ENCODE assay signal across 7 cellular contexts in genomic region chr4:47032405-47033106, GRCh38. TPM values are rescaled to one million over a fixed set of nuclear protein-coding genes. Genes with fewer than 3 reads are reported as not detected.
A peak's percentile ranks its signal among the peaks of the same experiment; 100 is the strongest.
DNase-seq lines count a peak whose midpoint lies in the region; FAIRE-seq and TF ChIP-seq lines count a peak whose summit lies in the region.

No MANE protein-coding gene starts in this region.

- intact Hi-C loops in colonic mucosa (cut with DNase I) = loop anchor here (5.0 to 10.0 kb wide), 2 partner anchors 98 to 185 kb away; no protein-coding TSS in a partner anchor

- no peak for FAIRE-seq in H54 (lab: Jason Lieb, UNC)

- peak; percentile 17 for DNase-seq in H54 (ENCODE audit: insufficient read length, low spot score)
- peak; percentile 93 to 95 for DNase-seq in Kasumi-1 (lab: John Stamatoyannopoulos, UW)
- peak; percentile 76 for DNase-seq in T1000 (lab: John Stamatoyannopoulos, UW)
- DNase-seq in colonic mucosa = peak; percentile 52
- peak; percentile 61 for DNase-seq in kidney tubule cell (ENCODE audit: low spot score)
- DNase-seq in stimulated activated CD4-positive, alpha-beta T cell treated with anti-CD3 and anti-CD28 coated beads, Interleukin-2, amount 100 ng/mL, for 24 hours = peak; percentile 32 to 62

- H3K4me1 ChIP-seq in colonic mucosa = peaks cover 3% of the 10 kb centered on the region

- TF ChIP-seq POLR2A in H54 (IDR thresholded peaks at IDR 0.05; ENCODE audit: low read depth, low read length) = no peak

- H3K27me3 ChIP-seq in colonic mucosa = no peaks in the 10 kb centered on the region

- peak; percentile 90 for TF ChIP-seq CTCF in GM12875 (IDR thresholded peaks at IDR 0.05; ENCODE audit: borderline replicate concordance, insufficient read depth, low read depth, low read length)
- peak; percentile 57 for TF ChIP-seq CTCF in colonic mucosa (IDR thresholded peaks at IDR 0.05)

- no peaks in the 10 kb centered on the region for H3K9me3 ChIP-seq in colonic mucosa

- H3K4me3 ChIP-seq in GM12875 (ENCODE audit: low read depth, low read length) (peak overlapping the region; percentile 61), colonic mucosa (peak overlapping the region; percentile 46)

- H3K36me3 ChIP-seq in colonic mucosa = no peaks in the 10 kb centered on the region

- no peak overlapping the region for H3K9ac ChIP-seq in colonic mucosa (ENCODE audit: low read depth in 2 of 2, low read length in 2 of 2)

- H3K27ac ChIP-seq in colonic mucosa = no peak overlapping the region

RNA-seq across cellular contexts. Expression of gene GABRB1, which starts 1.2 kb away (rescaled TPM):
- under 1 TPM in 1 of 2 donors, not detected in 1; 0.82 TPM for total RNA-seq in colonic mucosa

RNA-seq across cellular contexts. Expression of gene GABRA4, which starts 39.2 kb away (rescaled TPM):
- total RNA-seq in colonic mucosa = under 1 TPM in 1 of 2 donors, not detected in 1; 0.08 TPM

Comparison
In these comparisons a context has a peak if more than half of its experiments do, and no peak if none do; other contexts are left out.
1. DNase-seq: peak in every context shown above with its lines; median percentile 94 in Kasumi-1; 76 in T1000; 61 in kidney tubule cell; 52 in colonic mucosa; 47 in stimulated activated CD4-positive, alpha-beta T cell treated with anti-CD3 and anti-CD28 coated beads, Interleukin-2, amount 100 ng/mL, for 24 hours; 17 in H54.